Comparison of ENCODE assay signal across 1 cellular context in the genomic region with DNA sequence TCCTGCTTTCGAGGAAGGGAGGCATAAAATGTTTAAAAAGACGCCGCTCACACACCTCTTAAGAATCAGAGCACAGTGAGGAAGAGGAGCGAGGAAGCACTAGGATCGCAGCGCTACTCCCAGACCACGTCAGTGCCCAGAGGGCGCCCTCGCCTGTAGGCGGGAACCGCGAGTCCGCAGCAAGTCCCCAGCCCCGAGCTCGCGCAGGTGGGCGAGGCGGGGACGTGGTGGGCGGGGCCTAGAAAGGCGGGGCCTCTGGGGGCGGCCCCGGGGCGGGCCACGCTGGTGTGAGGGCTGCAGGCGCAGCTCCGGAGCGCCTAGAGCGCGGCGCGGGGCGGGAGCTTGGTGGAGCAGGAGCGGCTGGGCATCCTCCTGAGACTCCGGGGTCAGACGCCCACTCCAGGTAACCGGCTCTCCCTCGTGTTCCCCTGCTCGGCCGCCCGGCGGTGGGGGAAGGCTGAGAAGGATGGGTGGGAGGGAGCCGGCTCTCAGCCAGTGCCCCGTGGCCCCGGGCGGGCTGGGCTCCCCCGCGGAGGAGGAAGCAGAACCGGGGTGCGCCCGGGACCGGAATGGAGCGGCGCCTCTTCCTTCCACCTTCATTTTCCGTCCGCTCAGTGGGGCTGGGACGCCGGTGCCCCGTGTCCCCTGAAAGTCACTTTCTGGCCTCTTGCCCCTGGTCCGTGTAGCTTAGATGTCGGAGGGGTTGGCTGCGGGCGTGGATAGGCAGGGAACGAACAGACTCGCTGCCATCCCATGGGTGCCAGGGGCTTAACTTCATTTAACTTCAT.
TF ChIP-seq lines count a peak whose summit lies in the region.

A gene (plus strand): TSS at position 280 of the 788 bp plus-strand sequence. CDS start 43,200 bp downstream, outside the sequence.

TF ChIP-seq in H1, 55 proteins besides CTCF, POLR2A, EP300 and RAD21 (continued from another document):
- TF ChIP-seq, protein P1, sequence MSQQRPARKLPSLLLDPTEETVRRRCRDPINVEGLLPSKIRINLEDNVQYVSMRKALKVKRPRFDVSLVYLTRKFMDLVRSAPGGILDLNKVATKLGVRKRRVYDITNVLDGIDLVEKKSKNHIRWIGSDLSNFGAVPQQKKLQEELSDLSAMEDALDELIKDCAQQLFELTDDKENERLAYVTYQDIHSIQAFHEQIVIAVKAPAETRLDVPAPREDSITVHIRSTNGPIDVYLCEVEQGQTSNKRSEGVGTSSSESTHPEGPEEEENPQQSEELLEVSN (IDR thresholded peaks at IDR 0.05), result peak; percentile 97
- TF ChIP-seq GABPA (IDR thresholded peaks at IDR 0.05; ENCODE audit: borderline replicate concordance, insufficient read depth, low read length) (no peak), RBBP5 (IDR thresholded peaks at IDR 0.05; ENCODE audit: borderline replicate concordance, low read depth, low read length) (no peak), CREB1 (IDR thresholded peaks at IDR 0.05) (peak; percentile 82), TAF7 (optimal IDR thresholded peaks at IDR 0.05; ENCODE audit: borderline replicate concordance, low read depth, low read length) (no peak), RFX5 (IDR thresholded peaks at IDR 0.05; ENCODE audit: borderline replicate concordance, low read depth, low read length) (no peak), SP4 (IDR thresholded peaks at IDR 0.05; ENCODE audit: low read length) (no peak; the same call in 1 of the 2 replicates), CTBP2 (IDR thresholded peaks at IDR 0.05; ENCODE audit: borderline replicate concordance, insufficient read depth, insufficient read length, low read length) (peak; percentile 66), CHD1 (IDR thresholded peaks at IDR 0.05; ENCODE audit: low read depth, low read length) (no peak), PHF8 (conservative IDR thresholded peaks at IDR 0.05; ENCODE audit: low read depth, low read length) (0 out of 2 replicates have a peak, but pooled peaks have one; percentile 49), TBP (IDR thresholded peaks at IDR 0.05; ENCODE audit: low read depth, low read length) (0 out of 2 replicates have a peak, but pooled peaks have one; percentile 35), SP2 (IDR thresholded peaks at IDR 0.05; ENCODE audit: low read length) (no peak), NANOG (IDR thresholded peaks at IDR 0.05; ENCODE audit: insufficient read depth, low read depth, low read length, poor library complexity, severe bottlenecking) (no peak), CEBPB (IDR thresholded peaks at IDR 0.05; ENCODE audit: low read depth, low read length) (no peak), BACH1 (IDR thresholded peaks at IDR 0.05; ENCODE audit: low read length) (peak; percentile 9; the same call in 1 of the 2 replicates), JUN (IDR thresholded peaks at IDR 0.05; ENCODE audit: low read depth, low read length) (no peak), TCF12 (IDR thresholded peaks at IDR 0.05; ENCODE audit: low read depth, low read length) (no peak; the same call in 1 of the 2 replicates), SP1 (IDR thresholded peaks at IDR 0.05; ENCODE audit: low read depth, low read length) (peak; percentile 63; the same call in 1 of the 2 replicates)
- TF ChIP-seq, protein P2, sequence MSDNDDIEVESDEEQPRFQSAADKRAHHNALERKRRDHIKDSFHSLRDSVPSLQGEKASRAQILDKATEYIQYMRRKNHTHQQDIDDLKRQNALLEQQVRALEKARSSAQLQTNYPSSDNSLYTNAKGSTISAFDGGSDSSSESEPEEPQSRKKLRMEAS (IDR thresholded peaks at IDR 0.05), result peak; percentile 94
- TF ChIP-seq, protein P3, sequence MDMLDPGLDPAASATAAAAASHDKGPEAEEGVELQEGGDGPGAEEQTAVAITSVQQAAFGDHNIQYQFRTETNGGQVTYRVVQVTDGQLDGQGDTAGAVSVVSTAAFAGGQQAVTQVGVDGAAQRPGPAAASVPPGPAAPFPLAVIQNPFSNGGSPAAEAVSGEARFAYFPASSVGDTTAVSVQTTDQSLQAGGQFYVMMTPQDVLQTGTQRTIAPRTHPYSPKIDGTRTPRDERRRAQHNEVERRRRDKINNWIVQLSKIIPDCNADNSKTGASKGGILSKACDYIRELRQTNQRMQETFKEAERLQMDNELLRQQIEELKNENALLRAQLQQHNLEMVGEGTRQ (IDR thresholded peaks at IDR 0.05; ENCODE audit: low read length), result no peak
- TF ChIP-seq, protein P4, sequence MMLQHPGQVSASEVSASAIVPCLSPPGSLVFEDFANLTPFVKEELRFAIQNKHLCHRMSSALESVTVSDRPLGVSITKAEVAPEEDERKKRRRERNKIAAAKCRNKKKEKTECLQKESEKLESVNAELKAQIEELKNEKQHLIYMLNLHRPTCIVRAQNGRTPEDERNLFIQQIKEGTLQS (IDR thresholded peaks at IDR 0.05; ENCODE audit: insufficient read depth, low read depth, low read length), result no peak
